In genomic region chr10:119859422-119860258, GRCh38 we compare ENCODE assay signal across 8 cellular contexts. TPM values are rescaled to one million over a fixed set of nuclear protein-coding genes. Genes with fewer than 3 reads are reported as not detected.
DNase-seq lines count a peak whose midpoint lies in the region; ATAC-seq and TF ChIP-seq lines count a peak whose summit lies in the region.

No MANE protein-coding gene starts in this region.

- BruUV-seq in mammary epithelial cell (replicated peaks; lab: Mats Ljungman, UMichigan) = no TSS peak

- H3K9ac ChIP-seq in mammary epithelial cell (ENCODE audit: insufficient read depth, low read length) = no peak overlapping the region

- DNase-seq in A172 (ENCODE audit: low spot score) (peak; percentile 21), EH (ENCODE audit: low read depth) (peak; percentile 57), NCI-H460 (ENCODE audit: extremely low read depth, low read depth) (peak; percentile 32), mammary epithelial cell (peak; percentile 27), lung microvascular endothelial cell (ENCODE audit: low read depth in 2 of 2) (peak; percentile 74)

- CTCF ChIA-PET in mammary epithelial cell (lab: Charles Lee; ENCODE audit: low non-redundant PET) = interaction anchor here (0.6 to 0.9 kb wide), 5 partner anchors 33 to 133 kb away, joined by 3 to 9 read pairs (median 5); partner anchors contain the start of gene SEC23IP

- intact Hi-C loops in mammary epithelial cell (cut with micrococcal nuclease) = loop anchor here (1.0 to 2.0 kb wide), 4 partner anchors 109 to 661 kb away; no protein-coding TSS in a partner anchor

- no peaks in the 10 kb centered on the region for H3K27me3 ChIP-seq in mammary epithelial cell (ENCODE audit: insufficient read depth, low read length)

- no peak overlapping the region for H3K4me3 ChIP-seq in mammary epithelial cell (replicated peaks in 1 of 3; ENCODE audit: insufficient read depth in 1 of 3, low read depth in 2 of 3, low read length in 3 of 3)

- H4K20me1 ChIP-seq in mammary epithelial cell (ENCODE audit: insufficient read depth, low read length) = peaks cover 16% of the 10 kb centered on the region

- H3K27ac ChIP-seq in mammary epithelial cell (ENCODE audit: insufficient read depth, low read depth, low read length) = no peak overlapping the region

- H3K4me2 ChIP-seq in mammary epithelial cell (ENCODE audit: insufficient read depth, low read depth, low read length) = no peak overlapping the region

- H3K4me1 ChIP-seq in mammary epithelial cell (ENCODE audit: insufficient read depth, low read length) = no peaks in the 10 kb centered on the region

- peaks cover 21% of the 10 kb centered on the region for H3K36me3 ChIP-seq in mammary epithelial cell (ENCODE audit: insufficient read depth, low read length)

- H2AFZ ChIP-seq in mammary epithelial cell (ENCODE audit: low read depth, low read length) = no peak overlapping the region

- ATAC-seq in GM21381 (IDR thresholded peaks at IDR 0.05; ENCODE audit: unreplicated experiment) (no peak), HG02623 (IDR thresholded peaks at IDR 0.05; ENCODE audit: unreplicated experiment) (no peak), GM21619 (IDR thresholded peaks at IDR 0.05; ENCODE audit: unreplicated experiment) (no peak)

- in situ Hi-C loops in mammary epithelial cell (cut with MboI; ENCODE audit: low sequenced_read_pairs in 2 of 2) = loop anchor here (10.0 to 25.0 kb wide), 4 partner anchors 115 to 255 kb away; no protein-coding TSS in a partner anchor

- 95% methylated on average over 1 of the region's 1 CpG for WGBS in mammary epithelial cell (ENCODE audit: low coverage, missing lambda C conversion rate)

- dilution Hi-C loops in mammary epithelial cell (cut with HindIII; ENCODE audit: low sequenced_read_pairs) = no loop called here

- H3K79me2 ChIP-seq in mammary epithelial cell (ENCODE audit: insufficient read depth, low read length) = peaks cover 81% of the 10 kb centered on the region

- peak; percentile 47 to 60 for TF ChIP-seq CTCF in mammary epithelial cell (conservative IDR thresholded peaks at IDR 0.05 in 1 of 2, IDR thresholded peaks at IDR 0.05 in 1 of 2; ENCODE audit: extremely low read depth in 1 of 2, insufficient read depth in 1 of 2, low read depth in 1 of 2, low read length in 2 of 2)

- H3K9me3 ChIP-seq in mammary epithelial cell (replicated peaks; ENCODE audit: insufficient read depth, low read length) = no peaks in the 10 kb centered on the region

RNA-seq across cellular contexts. Expression of gene MCMBP, which starts 13.0 kb away (rescaled TPM):
- total RNA-seq in A172 (2014; rRNA removed; shearing (Covaris generic)) = 107 and 125 TPM in 2 replicates
- 87.8 and 89.8 TPM in 2 replicates for total RNA-seq in NCI-H460 (2014; rRNA removed; shearing (Covaris generic))
- polyA plus RNA-seq in NCI-H460 (2014; cell fraction: nucleus; rRNA removed) = 93.5 and 106 TPM in 2 replicates
- total RNA-seq in mammary epithelial cell (10 to 100 TPM; 48.7 to 65.0 TPM), lung microvascular endothelial cell (44.2 and 54.0 TPM in 2 replicates)
- polyA plus RNA-seq in mammary epithelial cell = 60.4 TPM
- polyA minus RNA-seq in mammary epithelial cell = 61.1 TPM

RNA-seq across cellular contexts. Expression of gene SEC23IP, which starts 32.9 kb away (rescaled TPM):
- 27.4 and 48.6 TPM in 2 replicates for total RNA-seq in A172 (2014; rRNA removed; shearing (Covaris generic))
- 34.9 and 41.3 TPM in 2 replicates for total RNA-seq in NCI-H460 (2014; rRNA removed; shearing (Covaris generic))
- polyA plus RNA-seq in NCI-H460 (2014; cell fraction: nucleus; rRNA removed) = 9.3 and 22.5 TPM in 2 replicates
- total RNA-seq in mammary epithelial cell (10 to 100 TPM; 29.7 to 66.9 TPM), lung microvascular endothelial cell (13.3 and 13.9 TPM in 2 replicates)
- polyA plus RNA-seq in mammary epithelial cell = 30.6 TPM
- 76.8 TPM for polyA minus RNA-seq in mammary epithelial cell

Comparison
In these comparisons a context has a peak if more than half of its experiments do, and no peak if none do; other contexts are left out.
1. DNase-seq: peak in every context shown above with its lines; median percentile 74 in lung microvascular endothelial cell; 57 in EH; 32 in NCI-H460; 27 in mammary epithelial cell; 21 in A172.